Comparison of ENCODE assay signal across 18 cellular contexts in the genomic region with DNA sequence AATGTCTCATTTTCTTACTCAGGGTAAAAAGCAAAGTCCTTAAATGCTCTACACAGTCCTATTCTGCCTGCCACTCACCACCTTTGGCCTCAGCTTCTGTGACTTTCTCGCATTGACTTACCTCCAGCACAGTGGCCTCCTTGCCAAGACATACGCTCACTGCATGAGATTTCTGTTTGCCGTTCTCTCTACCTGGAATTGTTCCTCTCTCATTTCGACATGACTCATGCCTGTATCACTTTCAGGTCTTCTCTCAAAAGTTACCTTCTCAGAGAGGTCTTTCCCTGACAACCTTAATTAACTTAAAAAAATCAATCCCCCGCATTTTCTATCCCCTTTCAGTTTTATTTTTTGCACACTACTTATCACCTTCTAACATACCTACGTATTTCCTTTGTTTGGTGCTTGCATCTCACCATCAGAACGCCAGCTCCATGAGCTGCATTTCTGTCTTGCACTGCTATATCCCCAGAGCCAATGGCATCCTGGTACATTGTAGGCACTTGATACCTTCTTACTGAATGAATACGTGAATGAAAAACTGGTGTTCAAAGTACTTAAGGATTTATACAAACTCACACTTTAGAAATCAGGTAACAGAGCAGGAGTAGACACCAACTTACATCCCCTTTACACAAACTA. TPM values are rescaled to one million over a fixed set of nuclear protein-coding genes. Genes with fewer than 3 reads are reported as not detected.
DNase-seq lines count a peak whose midpoint lies in the region; ATAC-seq and TF ChIP-seq lines count a peak whose summit lies in the region.
"Had no signal": no experiment of that assay in that cellular context is flagged by ENCODE, and none has a peak within 500 bp of the region (broad histone marks: within the 10 kb centered on the region; RNA-seq: fewer than 3 reads in every experiment).

No MANE protein-coding gene starts in this region.

- H3K27me3 Mint-ChIP-seq in T-helper 2 cell treated with Interferon-gamma antibody and Interleukin-4, amounts not matched to agents 5 μg/mL and 100 μg/mL, for 36 hours (ENCODE audit: low read depth), result no peaks in the 10 kb centered on the region

- no peak overlapping the region for H3K4me3 ChIP-seq in upper lobe of right lung
- H3K4me3 ChIP-seq: breast epithelium, gastroesophageal sphincter, Peyer's patch, skin epidermis, tibial artery had no signal

- no peaks in the 10 kb centered on the region for H3K36me3 Mint-ChIP-seq in T-helper 2 cell treated with Interferon-gamma antibody and Interleukin-4, amounts not matched to agents 5 μg/mL and 100 μg/mL, for 36 hours (ENCODE audit: low read depth)
- H3K36me3 Mint-ChIP-seq: immature natural killer cell had no signal

- no peak for TF ChIP-seq CTCF in upper lobe of right lung (IDR thresholded peaks at IDR 0.05)

- peak; percentile 66 for ATAC-seq in GM21619 (IDR thresholded peaks at IDR 0.05; ENCODE audit: unreplicated experiment)
- ATAC-seq in upper lobe of right lung, result peak; percentile 30
- ATAC-seq: gastroesophageal sphincter had no signal

- H3K9me3 Mint-ChIP-seq in T-helper 2 cell treated with Interferon-gamma antibody and Interleukin-4, amounts not matched to agents 5 μg/mL and 100 μg/mL, for 36 hours, result no peaks in the 10 kb centered on the region
- H3K9me3 Mint-ChIP-seq: immature natural killer cell had no signal

- H3K27me3 ChIP-seq in upper lobe of right lung, result no peaks in the 10 kb centered on the region
- H3K27me3 ChIP-seq: breast epithelium, gastroesophageal sphincter, Peyer's patch, tibial artery had no signal

- H3K36me3 ChIP-seq in upper lobe of right lung, result no peaks in the 10 kb centered on the region
- H3K36me3 ChIP-seq: breast epithelium, gastroesophageal sphincter, Peyer's patch, tibial artery had no signal

- intact Hi-C loops in upper lobe of right lung (cut with DNase I), result no loop called here

- DNase-seq in stimulated activated CD4-positive, alpha-beta T cell treated with anti-CD3 and anti-CD28 coated beads, Interleukin-4, amount 100 ng/mL, for 1 hour, result peak; percentile 2
- DNase-seq in stimulated activated CD4-positive, alpha-beta T cell treated with anti-CD3 and anti-CD28 coated beads, Interleukin-12 subunit alpha, Interleukin-12 subunit beta, amount 100 ng/mL, for 4 hours, result no peak
- no peak for DNase-seq in T-helper 2 cell treated with Interferon-gamma antibody and Interleukin-4, amounts not matched to agents 5 μg/mL and 100 μg/mL, for 36 hours (ENCODE audit: low spot score)
- no peak for DNase-seq in upper lobe of right lung
- no peak for DNase-seq in hepatic stellate cell (ENCODE audit: low spot score)
- DNase-seq in ecto neural progenitor cell (ENCODE audit: low spot score), result no peak
- no peak for DNase-seq in NCI-H146 treated with DMSO at 0.1 percent for 48 hours (lab: John Stamatoyannopoulos, UW; ENCODE audit: unreplicated experiment)
- DNase-seq: DMS153, immature natural killer cell, NCI-H1436 treated with DMSO at 0.1 percent for 48 hours, NCI-H510A treated with DMSO at 0.1 percent for 48 hours, Peyer's patch, tibial artery had no signal

- H3K9me3 ChIP-seq in upper lobe of right lung, result no peaks in the 10 kb centered on the region
- H3K9me3 ChIP-seq: breast epithelium, gastroesophageal sphincter, Peyer's patch, tibial artery had no signal

- no peak overlapping the region for H3K27ac ChIP-seq in upper lobe of right lung
- H3K27ac ChIP-seq: breast epithelium, gastroesophageal sphincter, KMS-11, Peyer's patch, skin epidermis, tibial artery had no signal

- peak overlapping the region; percentile 9 for H3K4me3 Mint-ChIP-seq in T-helper 2 cell treated with Interferon-gamma antibody and Interleukin-4, amounts not matched to agents 5 μg/mL and 100 μg/mL, for 36 hours

- H3K4me1 ChIP-seq in upper lobe of right lung, result no peaks in the 10 kb centered on the region
- H3K4me1 ChIP-seq: breast epithelium, gastroesophageal sphincter, Peyer's patch had no signal

- H3K4me1 Mint-ChIP-seq in T-helper 2 cell treated with Interferon-gamma antibody and Interleukin-4, amounts not matched to agents 5 μg/mL and 100 μg/mL, for 36 hours (ENCODE audit: low read depth), result peaks cover 3% of the 10 kb centered on the region

- no peak overlapping the region for H3K27ac Mint-ChIP-seq in T-helper 2 cell treated with Interferon-gamma antibody and Interleukin-4, amounts not matched to agents 5 μg/mL and 100 μg/mL, for 36 hours

RNA-seq across cellular contexts. Expression of a gene that starts 24.5 kb away (rescaled TPM):
- total RNA-seq in upper lobe of right lung, result 17.2 TPM
